12 cellular contexts compared by ENCODE assay signal in the genomic region with DNA sequence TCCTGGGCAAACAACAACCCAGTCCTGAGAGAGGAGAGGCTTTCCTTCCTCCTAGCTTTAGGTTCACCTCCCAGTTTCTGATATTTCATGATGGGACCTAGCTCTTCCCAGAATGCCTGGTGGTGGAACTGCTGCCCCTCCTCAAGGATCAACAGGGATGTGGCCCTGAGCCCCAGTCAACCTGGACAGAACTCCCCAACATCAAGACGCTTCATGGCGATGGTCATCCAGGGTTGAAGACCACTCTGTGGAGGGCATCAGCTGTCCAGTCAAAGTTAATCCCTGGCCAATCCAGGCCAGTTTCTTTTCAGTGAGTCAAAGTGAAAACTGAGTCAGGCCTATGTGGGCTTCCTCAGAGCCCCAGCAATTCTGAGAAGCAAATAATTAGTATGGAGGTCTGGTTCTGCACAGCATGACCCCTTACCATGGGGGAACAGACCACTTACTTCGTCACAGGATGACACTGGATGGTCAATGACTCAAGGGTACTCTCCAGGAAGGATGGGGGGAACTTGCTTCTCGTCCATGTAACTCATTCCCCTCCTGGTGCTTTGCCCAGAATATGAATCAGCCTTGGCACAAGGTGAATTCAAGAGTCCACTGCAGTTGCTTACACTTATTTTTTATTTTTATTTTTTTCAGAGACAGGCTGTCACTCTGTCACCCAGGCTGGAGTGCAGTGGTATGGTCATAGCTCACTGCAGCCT. TPM values are rescaled to one million over a fixed set of nuclear protein-coding genes. Genes with fewer than 3 reads are reported as not detected.
DNase-seq lines count a peak whose midpoint lies in the region; ATAC-seq, FAIRE-seq and TF ChIP-seq lines count a peak whose summit lies in the region.
"Had no signal": no experiment of that assay in that cellular context is flagged by ENCODE, and none has a peak within 500 bp of the region (broad histone marks: within the 10 kb centered on the region; RNA-seq: fewer than 3 reads in every experiment).

No MANE protein-coding gene starts in this region.

- no peak overlapping the region for H3K56ac ChIP-seq in IMR-90 (ENCODE audit: extremely low read depth, insufficient read depth, low read length)

- H3K23ac ChIP-seq in IMR-90 (ENCODE audit: low read depth, low read length), result no peak overlapping the region

- 0 out of 2 replicates have a peak overlapping the region, but pooled peaks have one; percentile 29 for H3K4ac ChIP-seq in IMR-90 (ENCODE audit: low read depth, low read length)

- no CpG with 5 or more reads among the region's 4 CpGs for WGBS in IMR-90 (ENCODE audit: extremely low coverage in 2 of 2, insufficient read length in 1 of 2), 2 experiments
- WGBS in esophagus muscularis mucosa, result 73% methylated on average over 4 of the region's 4 CpGs

- CTCF ChIA-PET in IMR-90 (lab: Yijun Ruan, JAX), result no interaction called here

- no peak overlapping the region for H4K91ac ChIP-seq in IMR-90 (ENCODE audit: insufficient read depth, low read depth, low read length)

- no peak overlapping the region for H2BK120ac ChIP-seq in IMR-90 (ENCODE audit: low read depth, low read length)

- H3K79me1 ChIP-seq in IMR-90 (ENCODE audit: low read depth in 1 of 2, low read length in 2 of 2), result no peaks in the 10 kb centered on the region

- dilution Hi-C loops in IMR-90 (cut with HindIII; ENCODE audit: low sequenced_read_pairs, unreplicated experiment), result no loop called here

- no peak overlapping the region for H2AFZ ChIP-seq in IMR-90 (replicated peaks; ENCODE audit: low read length, poor library complexity)

- FAIRE-seq in bronchial epithelial cell (lab: Jason Lieb, UNC), result no peak
- FAIRE-seq: A204.1 had no signal

- H3K4me1 ChIP-seq in IMR-90 (ENCODE audit: control insufficient read depth, insufficient read depth, low read length) (no peaks in the 10 kb centered on the region; the same call in 1 of the 2 replicates), esophagus muscularis mucosa (no peaks in the 10 kb centered on the region)

- intact Hi-C loops in IMR-90 (cut with micrococcal nuclease), result no loop called here
- intact Hi-C loops in esophagus muscularis mucosa (cut with DNase I), result no loop called here

- H2BK20ac ChIP-seq in IMR-90 (ENCODE audit: low read depth, low read length), result peak overlapping the region; percentile 22; the same call in 1 of the 2 replicates

- H3K36me3 ChIP-seq in IMR-90 (ENCODE audit: control insufficient read depth, insufficient read depth, low read length) (no peaks in the 10 kb centered on the region), bronchial epithelial cell (ENCODE audit: control insufficient read depth, insufficient read depth, low read length) (no peaks in the 10 kb centered on the region), esophagus muscularis mucosa (no peaks in the 10 kb centered on the region)

- no peak overlapping the region for H4K8ac ChIP-seq in IMR-90 (ENCODE audit: low read depth in 2 of 2, low read length in 2 of 2)

- TF ChIP-seq EP300 in esophagus muscularis mucosa (IDR thresholded peaks at IDR 0.05), result no peak

- H2BK15ac ChIP-seq in IMR-90 (ENCODE audit: low read depth, low read length), result no peak overlapping the region

- H3K9me3 ChIP-seq in IMR-90 (ENCODE audit: control insufficient read depth, insufficient read depth, low read length) (no peaks in the 10 kb centered on the region), esophagus muscularis mucosa (no peaks in the 10 kb centered on the region)

- POLR2A ChIA-PET in IMR-90 (lab: Charles Lee; ENCODE audit: unreplicated experiment), result no interaction called here

- H2AK9ac ChIP-seq in IMR-90 (replicated peaks; ENCODE audit: low read depth, low read length, poor library complexity), result no peak overlapping the region

- TF ChIP-seq RAD21 in IMR-90 (IDR thresholded peaks at IDR 0.05; ENCODE audit: low read length), result no peak

- no peak for TF ChIP-seq POLR2A in IMR-90 (IDR thresholded peaks at IDR 0.05; ENCODE audit: low read depth, low read length)
- no peak for TF ChIP-seq POLR2A in esophagus muscularis mucosa (IDR thresholded peaks at IDR 0.05; ENCODE audit: low read depth)

- ATAC-seq in activated CD4-positive, CD25-positive, alpha-beta regulatory T cell treated with anti-CD3 and anti-CD28 coated beads, Interleukin-2, amount 50 U/mL, for 24 hours, result peak; percentile 41 to 59
- ATAC-seq in IMR-90 (ENCODE audit: low read depth), result peak; percentile 53

- no peak overlapping the region; the same call in 1 of the 2 replicates for H3K14ac ChIP-seq in IMR-90 (replicated peaks; ENCODE audit: low read depth, low read length)

- H3K4me2 ChIP-seq in IMR-90 (ENCODE audit: low read depth, low read length), result no peak overlapping the region

- no TSS peak for BruUV-seq in IMR-90 (replicated peaks; lab: Mats Ljungman, UMichigan)

- no peak overlapping the region for H3K9ac ChIP-seq in IMR-90 (ENCODE audit: low read depth, low read length)

- no peaks in the 10 kb centered on the region for H4K20me1 ChIP-seq in IMR-90 (ENCODE audit: insufficient read depth, low read length)

- no peak overlapping the region for H3K18ac ChIP-seq in IMR-90 (ENCODE audit: low read depth, low read length)

- DNase-seq in activated CD4-positive, CD25-positive, alpha-beta regulatory T cell (lab: John Stamatoyannopoulos, UW), result no peak
- DNase-seq in IMR-90 (peak; percentile 99), bronchial epithelial cell (ENCODE audit: low read depth) (peak; percentile 91), renal cortical epithelial cell (ENCODE audit: low read depth) (peak; percentile 88), esophagus muscularis mucosa (ENCODE audit: extremely low spot score) (no peak), GF-D8 (lab: John Stamatoyannopoulos, UW) (no peak), SHP77 (lab: John Stamatoyannopoulos, UW) (no peak)
- DNase-seq: activated gamma-delta T cell treated with Interleukin-2 at 50 U/mL for 16 hours had no signal

- H3K4me3 ChIP-seq in IMR-90 (ENCODE audit: insufficient read depth, low read depth, low read length) (no peak overlapping the region), bronchial epithelial cell (ENCODE audit: low read depth, low read length) (no peak overlapping the region), esophagus muscularis mucosa (no peak overlapping the region)

- in situ Hi-C loops in IMR-90 (cut with MboI; ENCODE audit: low sequenced_read_pairs), result no loop called here

- no peak overlapping the region for H2AK5ac ChIP-seq in IMR-90 (ENCODE audit: low read depth, low read length)

- peak overlapping the region; percentile 31 for H2BK5ac ChIP-seq in IMR-90 (ENCODE audit: low read depth, low read length, poor library complexity, severe bottlenecking)

- H4K5ac ChIP-seq in IMR-90 (ENCODE audit: low read depth, low read length), result no peak overlapping the region

- H3K27ac ChIP-seq in IMR-90 (ENCODE audit: insufficient read depth, low read length) (no peak overlapping the region), esophagus muscularis mucosa (replicated peaks in 1 of 4) (no peak overlapping the region)

- H3K9me1 ChIP-seq in IMR-90 (ENCODE audit: insufficient read depth, low read length), result peaks cover 4% of the 10 kb centered on the region

- TF ChIP-seq CTCF in IMR-90 (conservative IDR thresholded peaks at IDR 0.05; ENCODE audit: low read depth, low read length), result no peak
- no peak for TF ChIP-seq CTCF in bronchial epithelial cell (IDR thresholded peaks at IDR 0.05; ENCODE audit: insufficient read depth, low read length, severe bottlenecking)
- no peak for TF ChIP-seq CTCF in esophagus muscularis mucosa (IDR thresholded peaks at IDR 0.05)

- H3K27me3 ChIP-seq in IMR-90 (ENCODE audit: control insufficient read depth, insufficient read depth, low read length) (no peaks in the 10 kb centered on the region), bronchial epithelial cell (ENCODE audit: control insufficient read depth, insufficient read depth, low read length) (no peaks in the 10 kb centered on the region), esophagus muscularis mucosa (peaks cover 0 to 16% (median 0%) of the 10 kb centered on the region in 4 donors)

TF ChIP-seq in IMR-90, 13 proteins besides CTCF, POLR2A, EP300 and RAD21 (continues in another document):
- TF ChIP-seq ELK1 (IDR thresholded peaks at IDR 0.05; ENCODE audit: borderline replicate concordance, low read depth, low read length), result no peak

RNA-seq across cellular contexts. Expression of gene XYLT2, which starts 14.7 kb away (rescaled TPM):
- 31.9 and 35.0 TPM in 2 replicates for total RNA-seq in IMR-90 (2012; rRNA removed)
- 27.7 and 35.7 TPM in 2 replicates for polyA plus RNA-seq in IMR-90 (2012; rRNA removed)
- 20.7 and 31.6 TPM in 2 replicates for polyA plus RNA-seq in IMR-90 (2012; cell fraction: cytosol; rRNA removed)
- 39.1 and 85.9 TPM in 2 replicates for polyA plus RNA-seq in IMR-90 (2012; cell fraction: nucleus; rRNA removed; ENCODE audit: low replicate concordance)
- 19.5 and 26.6 TPM in 2 replicates for total RNA-seq in bronchial epithelial cell
- 42.3 and 61.5 TPM in 2 replicates for total RNA-seq in renal cortical epithelial cell
- total RNA-seq in esophagus muscularis mucosa, result 10 to 100 TPM; 12.8 to 29.8 (median 26.0) TPM

RNA-seq across cellular contexts. Expression of gene MRPL27, which starts 41.7 kb away (rescaled TPM):
- 152 and 202 TPM in 2 replicates for total RNA-seq in IMR-90 (2012; rRNA removed)
- 156 and 176 TPM in 2 replicates for polyA plus RNA-seq in IMR-90 (2012; rRNA removed)
- 138 and 201 TPM in 2 replicates for polyA plus RNA-seq in IMR-90 (2012; cell fraction: cytosol; rRNA removed)
- 60.7 and 89.8 TPM in 2 replicates for polyA plus RNA-seq in IMR-90 (2012; cell fraction: nucleus; rRNA removed; ENCODE audit: low replicate concordance)
- total RNA-seq in bronchial epithelial cell, result 92.6 and 117 TPM in 2 replicates
- total RNA-seq in renal cortical epithelial cell, result 41.8 and 69.3 TPM in 2 replicates
- total RNA-seq in esophagus muscularis mucosa, result 10 to 100 TPM; 33.6 to 58.8 (median 48.1) TPM

RNA-seq across cellular contexts. Expression of gene EME1, which starts 41.8 kb away (rescaled TPM):
- total RNA-seq in IMR-90 (2012; rRNA removed) (8.9 and 9.1 TPM in 2 replicates), bronchial epithelial cell (0.13 and 0.53 TPM in 2 replicates), renal cortical epithelial cell (0.55 and 5.9 TPM in 2 replicates), esophagus muscularis mucosa (not detected)
- 9.4 and 10.1 TPM in 2 replicates for polyA plus RNA-seq in IMR-90 (2012; rRNA removed)
- 1.4 and 4.8 TPM in 2 replicates for polyA plus RNA-seq in IMR-90 (2012; cell fraction: cytosol; rRNA removed)
- polyA plus RNA-seq in IMR-90 (2012; cell fraction: nucleus; rRNA removed; ENCODE audit: low replicate concordance), result 20.8 and 44.5 TPM in 2 replicates

RNA-seq across cellular contexts. Expression of gene TMEM92, which starts 57.0 kb away (rescaled TPM):
- 0.18 and 0.28 TPM in 2 replicates for total RNA-seq in IMR-90 (2012; rRNA removed)
- 0.86 and 1.7 TPM in 2 replicates for polyA plus RNA-seq in IMR-90 (2012; rRNA removed)
- 0.90 and 1.4 TPM in 2 replicates for polyA plus RNA-seq in IMR-90 (2012; cell fraction: cytosol; rRNA removed)
- polyA plus RNA-seq in IMR-90 (2012; cell fraction: nucleus; rRNA removed; ENCODE audit: low replicate concordance), result 1.0 and 1.1 TPM in 2 replicates
- 0.26 and 0.64 TPM in 2 replicates for total RNA-seq in bronchial epithelial cell
- 0.87 and 2.3 TPM in 2 replicates for total RNA-seq in renal cortical epithelial cell
- under 1 TPM in 1 of 4 donors, not detected in 3; 0.80 TPM for total RNA-seq in esophagus muscularis mucosa
- total RNA-seq: OCI-LY7, skeletal muscle tissue had no signal

Comparison
In these comparisons a context has a peak if more than half of its experiments do, and no peak if none do; other contexts are left out.
1. DNase-seq: peak in IMR-90 (single experiment), bronchial epithelial cell (single experiment) and renal cortical epithelial cell (single experiment); none in activated CD4-positive, CD25-positive, alpha-beta regulatory T cell (0 of 4), esophagus muscularis mucosa (single experiment), GF-D8 (single experiment) and SHP77 (0 of 2).